ENCODE assay signal across 22 cellular contexts in the genomic region with DNA sequence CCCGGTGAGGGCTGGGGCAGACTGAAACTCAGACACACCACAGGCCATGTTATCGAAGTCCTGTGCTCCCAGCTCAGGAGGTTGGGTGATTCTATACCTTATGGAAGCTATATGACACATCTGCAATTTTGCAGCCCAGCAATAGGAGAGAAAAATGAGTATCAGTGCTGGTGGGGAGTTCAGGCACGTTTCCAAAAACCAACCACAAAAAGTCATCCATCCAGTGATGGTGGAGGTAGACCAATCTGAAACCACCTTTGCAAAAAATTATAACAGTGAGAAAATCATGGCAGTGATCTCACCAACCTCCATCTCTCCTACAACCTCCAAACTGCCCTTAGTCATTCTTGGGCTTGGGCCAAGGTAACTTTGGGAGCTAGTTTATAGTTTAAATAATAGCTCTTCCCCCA.
DNase-seq lines count a peak whose midpoint lies in the region; ATAC-seq and TF ChIP-seq lines count a peak whose summit lies in the region.
"Had no signal": no experiment of that assay in that cellular context is flagged by ENCODE, and none has a peak within 500 bp of the region (broad histone marks: within the 10 kb centered on the region; RNA-seq: fewer than 3 reads in every experiment).

No MANE protein-coding gene starts in this region.

- H3K27ac ChIP-seq in PC-3 (ENCODE audit: low read length) (0 out of 2 replicates have a peak overlapping the region, but pooled peaks have one; percentile 10), neural progenitor cell (no peak overlapping the region)
- H3K27ac ChIP-seq: colonic mucosa, pancreas, right lobe of liver had no signal

- H3K27me3 ChIP-seq in PC-3 (ENCODE audit: low read length) (no peaks in the 10 kb centered on the region), neural progenitor cell (no peaks in the 10 kb centered on the region)
- H3K27me3 ChIP-seq: colonic mucosa, pancreas, right lobe of liver had no signal

- POLR2A ChIA-PET in PC-3 (lab: Charles Lee; ENCODE audit: unreplicated experiment) = no interaction called here

- CTCF ChIA-PET in PC-3 (lab: Charles Lee) = no interaction called here

- H3K4me1 ChIP-seq in PC-3 (ENCODE audit: insufficient read depth, low read length) (peaks cover 12% of the 10 kb centered on the region), neural progenitor cell (no peaks in the 10 kb centered on the region)
- H3K4me1 ChIP-seq: Caco-2, colonic mucosa, pancreas, right lobe of liver had no signal

- no peak for TF ChIP-seq CTCF in PC-3 (conservative IDR thresholded peaks at IDR 0.05; ENCODE audit: low read depth, low read length)
- no peak for TF ChIP-seq CTCF in choroid plexus epithelial cell (conservative IDR thresholded peaks at IDR 0.05; ENCODE audit: low read depth, low read length)
- no peak for TF ChIP-seq CTCF in neural progenitor cell (IDR thresholded peaks at IDR 0.05)

- H3K4me2 ChIP-seq in PC-3 (ENCODE audit: low read length) (0 out of 2 replicates have a peak overlapping the region, but pooled peaks have one; percentile 1), neural progenitor cell (no peak overlapping the region)

- no peaks in the 10 kb centered on the region for H4K20me1 ChIP-seq in PC-3 (ENCODE audit: low read length)
- no peaks in the 10 kb centered on the region for H4K20me1 ChIP-seq in neural progenitor cell (ENCODE audit: low read depth)

- H3K9me3 ChIP-seq in PC-3 (ENCODE audit: low read length) (no peaks in the 10 kb centered on the region), neural progenitor cell (ENCODE audit: low read depth) (no peaks in the 10 kb centered on the region)
- H3K9me3 ChIP-seq: colonic mucosa, pancreas, right lobe of liver had no signal

- DNase-seq in H4 (ENCODE audit: low spot score) (peak; percentile 48), PC-3 (peak; percentile 83), choroid plexus epithelial cell (ENCODE audit: low read depth) (peak; percentile 21), neural progenitor cell (ENCODE audit: low spot score) (no peak)
- DNase-seq in stimulated activated effector memory CD8-positive, alpha-beta T cell treated with anti-CD3 and anti-CD28 coated beads, Interleukin-12 subunit alpha, Interleukin-12 subunit beta, amount 100 ng/mL, for 72 hours (ENCODE audit: low spot score in 2 of 2) = no peak
- DNase-seq: activated CD4-positive, alpha-beta memory T cell treated with anti-CD3 and anti-CD28 coated beads for 36 hours; activated naive CD4-positive, alpha-beta T cell treated with anti-CD3 and anti-CD28 coated beads for 36 hours; anterior cingulate cortex; Caco-2; colonic mucosa; KG1; naive thymus-derived CD4-positive, alpha-beta T cell; NCI-H1105; NCI-H2081; NCI-H510A; pancreas; right lobe of liver; SHP77; stimulated activated naive B cell treated with anti-CD40 and anti-IgM and Interleukin-4, amounts not matched to agents 10 μg/mL and 1 μg/mL and 100 μg/mL, for 72 hours; T-cell had no signal

- peaks cover 13% of the 10 kb centered on the region for H3K27me3 Mint-ChIP-seq in neural progenitor cell (ENCODE audit: insufficient read depth, low read depth)
- H3K27me3 Mint-ChIP-seq: activated CD4-positive, alpha-beta memory T cell treated with anti-CD3 and anti-CD28 coated beads for 36 hours; naive thymus-derived CD4-positive, alpha-beta T cell; stimulated activated naive B cell treated with anti-CD40 and anti-IgM and Interleukin-4, amounts not matched to agents 10 μg/mL and 1 μg/mL and 100 μg/mL, for 72 hours; T-cell had no signal

- H2AFZ ChIP-seq in PC-3 (ENCODE audit: low read length) = no peak overlapping the region
- no peak overlapping the region for H2AFZ ChIP-seq in neural progenitor cell (replicated peaks)

- no peak overlapping the region for H3K4me3 Mint-ChIP-seq in stimulated activated effector memory CD8-positive, alpha-beta T cell treated with anti-CD3 and anti-CD28 coated beads, Interleukin-12 subunit alpha, Interleukin-12 subunit beta, amount 100 ng/mL, for 72 hours
- no peak overlapping the region for H3K4me3 Mint-ChIP-seq in neural progenitor cell
- H3K4me3 Mint-ChIP-seq: activated CD4-positive, alpha-beta memory T cell treated with anti-CD3 and anti-CD28 coated beads for 36 hours; activated naive CD4-positive, alpha-beta T cell treated with anti-CD3 and anti-CD28 coated beads for 36 hours; naive thymus-derived CD4-positive, alpha-beta T cell; stimulated activated naive B cell treated with anti-CD40 and anti-IgM and Interleukin-4, amounts not matched to agents 10 μg/mL and 1 μg/mL and 100 μg/mL, for 72 hours; T-cell had no signal

- H3K36me3 ChIP-seq in PC-3 (ENCODE audit: low read depth, low read length) (no peaks in the 10 kb centered on the region), neural progenitor cell (no peaks in the 10 kb centered on the region)
- H3K36me3 ChIP-seq: colonic mucosa, pancreas, right lobe of liver had no signal

- no peak overlapping the region for H3K4me3 ChIP-seq in PC-3 (ENCODE audit: low read length)
- H3K4me3 ChIP-seq in choroid plexus epithelial cell (ENCODE audit: low read depth, low read length) = no peak overlapping the region
- no peak overlapping the region for H3K4me3 ChIP-seq in neural progenitor cell
- H3K4me3 ChIP-seq: colonic mucosa, pancreas, right lobe of liver had no signal

- no peaks in the 10 kb centered on the region for H3K9me3 Mint-ChIP-seq in stimulated activated effector memory CD8-positive, alpha-beta T cell treated with anti-CD3 and anti-CD28 coated beads, Interleukin-12 subunit alpha, Interleukin-12 subunit beta, amount 100 ng/mL, for 72 hours
- peaks cover 15% of the 10 kb centered on the region for H3K9me3 Mint-ChIP-seq in neural progenitor cell
- H3K9me3 Mint-ChIP-seq: activated CD4-positive, alpha-beta memory T cell treated with anti-CD3 and anti-CD28 coated beads for 36 hours; activated naive CD4-positive, alpha-beta T cell treated with anti-CD3 and anti-CD28 coated beads for 36 hours; naive thymus-derived CD4-positive, alpha-beta T cell; T-cell had no signal

- H3K79me2 ChIP-seq in PC-3 (ENCODE audit: low read length) = no peaks in the 10 kb centered on the region
- no peaks in the 10 kb centered on the region for H3K79me2 ChIP-seq in neural progenitor cell (ENCODE audit: low read depth)

- H3K36me3 Mint-ChIP-seq in stimulated activated effector memory CD8-positive, alpha-beta T cell treated with anti-CD3 and anti-CD28 coated beads, Interleukin-12 subunit alpha, Interleukin-12 subunit beta, amount 100 ng/mL, for 72 hours = no peaks in the 10 kb centered on the region
- no peaks in the 10 kb centered on the region for H3K36me3 Mint-ChIP-seq in neural progenitor cell
- H3K36me3 Mint-ChIP-seq: activated CD4-positive, alpha-beta memory T cell treated with anti-CD3 and anti-CD28 coated beads for 36 hours; T-cell had no signal

- ATAC-seq in PC-3 (peak; percentile 82), HG02798 (IDR thresholded peaks at IDR 0.05; ENCODE audit: poor library complexity, unreplicated experiment) (no peak), GM18511 (IDR thresholded peaks at IDR 0.05; ENCODE audit: unreplicated experiment) (no peak)
- ATAC-seq in stimulated activated effector memory CD8-positive, alpha-beta T cell treated with anti-CD3 and anti-CD28 coated beads, Interleukin-12 subunit alpha, Interleukin-12 subunit beta, amount 100 ng/mL, for 72 hours = peak; percentile 39
- ATAC-seq: naive thymus-derived CD4-positive, alpha-beta T cell; pancreas; right lobe of liver; stimulated activated naive B cell treated with anti-CD40 and anti-IgM and Interleukin-4, amounts not matched to agents 10 μg/mL and 1 μg/mL and 100 μg/mL, for 72 hours; T-cell had no signal

- no peaks in the 10 kb centered on the region for H3K9me2 ChIP-seq in PC-3 (replicated peaks; ENCODE audit: low read length)

- intact Hi-C loops in PC-3 (cut with micrococcal nuclease) = no loop called here

- H3K4me1 Mint-ChIP-seq in stimulated activated effector memory CD8-positive, alpha-beta T cell treated with anti-CD3 and anti-CD28 coated beads, Interleukin-12 subunit alpha, Interleukin-12 subunit beta, amount 100 ng/mL, for 72 hours = no peaks in the 10 kb centered on the region
- H3K4me1 Mint-ChIP-seq in neural progenitor cell = peaks cover 3% of the 10 kb centered on the region
- H3K4me1 Mint-ChIP-seq: naive thymus-derived CD4-positive, alpha-beta T cell; stimulated activated naive B cell treated with anti-CD40 and anti-IgM and Interleukin-4, amounts not matched to agents 10 μg/mL and 1 μg/mL and 100 μg/mL, for 72 hours; T-cell had no signal

- BruUV-seq in PC-3 (replicated peaks; lab: Mats Ljungman, UMichigan) = no TSS peak

- no peak overlapping the region for H3K9ac ChIP-seq in PC-3 (ENCODE audit: low read length)
- no peak overlapping the region for H3K9ac ChIP-seq in neural progenitor cell

- H3F3A ChIP-seq in PC-3 (ENCODE audit: low read length, unreplicated experiment) = no peaks in the 10 kb centered on the region
- H3F3A ChIP-seq in neural progenitor cell (ENCODE audit: low read depth) = no peaks in the 10 kb centered on the region

- H3K27ac Mint-ChIP-seq in stimulated activated effector memory CD8-positive, alpha-beta T cell treated with anti-CD3 and anti-CD28 coated beads, Interleukin-12 subunit alpha, Interleukin-12 subunit beta, amount 100 ng/mL, for 72 hours = no peak overlapping the region
- no peak overlapping the region for H3K27ac Mint-ChIP-seq in neural progenitor cell
- H3K27ac Mint-ChIP-seq: activated CD4-positive, alpha-beta memory T cell treated with anti-CD3 and anti-CD28 coated beads for 36 hours; activated naive CD4-positive, alpha-beta T cell treated with anti-CD3 and anti-CD28 coated beads for 36 hours; stimulated activated naive B cell treated with anti-CD40 and anti-IgM and Interleukin-4, amounts not matched to agents 10 μg/mL and 1 μg/mL and 100 μg/mL, for 72 hours; T-cell had no signal

Comparison
In these comparisons a context has a peak if more than half of its experiments do, and no peak if none do; other contexts are left out.
1. DNase-seq: peak in H4 (single experiment), PC-3 (single experiment) and choroid plexus epithelial cell (single experiment); none in stimulated activated effector memory CD8-positive, alpha-beta T cell treated with anti-CD3 and anti-CD28 coated beads, Interleukin-12 subunit alpha, Interleukin-12 subunit beta, amount 100 ng/mL, for 72 hours (0 of 2) and neural progenitor cell (single experiment).
2. ATAC-seq: peak in PC-3 (single experiment) and stimulated activated effector memory CD8-positive, alpha-beta T cell treated with anti-CD3 and anti-CD28 coated beads, Interleukin-12 subunit alpha, Interleukin-12 subunit beta, amount 100 ng/mL, for 72 hours (single experiment); none in HG02798 (single experiment) and GM18511 (single experiment).